Comparison of ENCODE assay signal across 11 cellular contexts in the genomic region with DNA sequence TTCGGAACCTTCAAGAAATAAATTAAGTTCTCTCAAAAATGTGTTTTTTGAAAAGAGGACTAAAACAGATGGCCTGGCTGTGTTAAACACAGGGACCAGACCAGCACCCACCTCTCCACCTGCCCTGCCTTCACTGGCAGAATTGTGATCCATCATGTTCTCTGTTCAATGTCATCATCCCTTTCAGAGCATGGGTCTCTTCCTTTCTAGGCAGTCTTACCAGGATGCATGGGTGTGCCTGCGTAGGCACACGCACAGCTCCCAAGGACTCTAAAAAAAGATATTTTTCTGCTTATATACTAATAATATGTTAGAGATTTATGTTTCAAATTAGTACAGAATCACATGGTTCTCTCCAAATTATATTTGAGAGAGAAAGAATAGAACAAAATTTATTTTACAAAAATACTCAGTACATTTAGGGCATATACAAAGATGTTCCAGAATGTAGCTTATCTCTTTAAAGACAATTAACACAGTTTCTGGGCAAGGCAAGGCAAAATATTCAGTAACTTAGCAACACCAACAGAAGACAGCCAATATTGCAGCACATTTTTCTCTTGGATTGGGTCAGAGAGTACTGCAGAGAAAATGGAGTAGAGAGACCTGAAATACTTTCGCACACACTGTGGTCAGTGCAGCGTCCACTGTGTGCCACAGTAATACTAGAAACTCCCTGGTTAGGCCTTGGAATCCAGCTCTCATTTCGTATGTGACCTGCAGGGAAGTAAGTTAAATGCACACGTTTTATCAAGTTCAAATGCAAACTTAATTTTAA. TPM values are rescaled to one million over a fixed set of nuclear protein-coding genes. Genes with fewer than 3 reads are reported as not detected.
A peak's percentile ranks its signal among the peaks of the same experiment; 100 is the strongest.
DNase-seq lines count a peak whose midpoint lies in the region; ATAC-seq and TF ChIP-seq lines count a peak whose summit lies in the region.
"Had no signal": no experiment of that assay in that cellular context is flagged by ENCODE, and none has a peak within 500 bp of the region (broad histone marks: within the 10 kb centered on the region; RNA-seq: fewer than 3 reads in every experiment).

No MANE protein-coding gene starts in this region.

- no peak overlapping the region for H4K8ac ChIP-seq in trophoblast cell (ENCODE audit: low read depth, low read length)

- H3K79me2 ChIP-seq in trophoblast cell (ENCODE audit: control insufficient read depth, insufficient read depth, low read length, poor library complexity), result no peaks in the 10 kb centered on the region

- WGBS in trophoblast cell (ENCODE audit: extremely low coverage, insufficient coverage, insufficient read length), result no CpG with 5 or more reads among the region's 7 CpGs
- 71% methylated on average over 6 of the region's 7 CpGs for WGBS in prostate gland

- no peak overlapping the region for H2BK5ac ChIP-seq in trophoblast cell (ENCODE audit: low read depth, low read length, poor library complexity)

- no peak overlapping the region for H3K9ac ChIP-seq in trophoblast cell (ENCODE audit: low read length)

- H2BK12ac ChIP-seq in trophoblast cell (ENCODE audit: low read length), result no peak overlapping the region

- no peaks in the 10 kb centered on the region for H3K27me3 ChIP-seq in trophoblast cell (ENCODE audit: insufficient read depth, low read length)
- H3K27me3 ChIP-seq in prostate gland (replicated peaks; ENCODE audit: insufficient read depth), result no peaks in the 10 kb centered on the region
- H3K27me3 ChIP-seq: ovary had no signal

- peaks cover 3% of the 10 kb centered on the region for H3K79me1 ChIP-seq in trophoblast cell (ENCODE audit: low read length)

- ATAC-seq in Right ventricle myocardium superior (ENCODE audit: poor library complexity) (peak; percentile 55), GM21529 (IDR thresholded peaks at IDR 0.05; ENCODE audit: unreplicated experiment) (no peak), GM21423 (IDR thresholded peaks at IDR 0.05; ENCODE audit: unreplicated experiment) (no peak), GM21786 (IDR thresholded peaks at IDR 0.05; ENCODE audit: unreplicated experiment) (no peak)
- ATAC-seq: activated CD8-positive, alpha-beta memory T cell treated with anti-CD3 and anti-CD28 coated beads, Interleukin-2, amount 10 ng/mL, durations not matched to agents 7 days and 5 days had no signal

- H4K91ac ChIP-seq in trophoblast cell (ENCODE audit: low read depth, low read length), result no peak overlapping the region

- no peak overlapping the region for H2AFZ ChIP-seq in trophoblast cell (ENCODE audit: insufficient read depth, low read length, poor library complexity)

- H3K14ac ChIP-seq in trophoblast cell (ENCODE audit: low read length), result no peak overlapping the region

- H3K18ac ChIP-seq in trophoblast cell (ENCODE audit: low read length), result no peak overlapping the region

- TF ChIP-seq POLR2A in prostate gland (IDR thresholded peaks at IDR 0.05), result no peak

- H2BK120ac ChIP-seq in trophoblast cell (ENCODE audit: insufficient read depth, low read length, poor library complexity), result no peak overlapping the region

- intact Hi-C loops in Right ventricle myocardium superior (cut with DNase I), result no loop called here
- intact Hi-C loops in cardiac septum (cut with DNase I), result no loop called here
- intact Hi-C loops in prostate gland (cut with DNase I), result loop anchor here (5.0 kb wide), 1 partner anchor 61 kb away; no protein-coding TSS in a partner anchor

- no peak overlapping the region for H2AK5ac ChIP-seq in trophoblast cell (ENCODE audit: low read length)

- no peak overlapping the region for H3K4ac ChIP-seq in trophoblast cell (ENCODE audit: low read depth, low read length)

- H3K4me3 ChIP-seq in fibroblast of the aortic adventitia (ENCODE audit: low read depth, low read length) (no peak overlapping the region), trophoblast cell (ENCODE audit: low read depth, low read length) (no peak overlapping the region), prostate gland (no peak overlapping the region)
- H3K4me3 ChIP-seq: ovary had no signal

- DNase-seq in Right ventricle myocardium superior (no peak), cardiac septum (ENCODE audit: low spot score) (no peak), fibroblast of the aortic adventitia (ENCODE audit: low read depth) (peak; percentile 78), trophoblast cell (peak; percentile 58 to 82), prostate gland (ENCODE audit: low spot score) (no peak)
- DNase-seq: activated CD8-positive, alpha-beta memory T cell treated with anti-CD3 and anti-CD28 coated beads, Interleukin-2, amount 10 ng/mL, durations not matched to agents 7 days and 5 days; activated naive CD8-positive, alpha-beta T cell treated with anti-CD3 and anti-CD28 coated beads for 36 hours; ovary had no signal

- H3K27ac ChIP-seq in trophoblast cell (ENCODE audit: low read depth, low read length), result no peak overlapping the region
- H3K27ac ChIP-seq in prostate gland, result no peak overlapping the region

- H3K23ac ChIP-seq in trophoblast cell (ENCODE audit: low read length), result no peak overlapping the region

- TF ChIP-seq CTCF in fibroblast of the aortic adventitia (IDR thresholded peaks at IDR 0.05; ENCODE audit: insufficient read depth, low read length) (no peak), prostate gland (IDR thresholded peaks at IDR 0.05) (no peak)

- H3K4me1 ChIP-seq in trophoblast cell (ENCODE audit: control insufficient read depth in 1 of 2, insufficient read depth in 2 of 2, low read length in 2 of 2) (peaks cover 9 to 11% of the 10 kb centered on the region in 2 experiments), prostate gland (replicated peaks) (peaks cover 8% of the 10 kb centered on the region)

- no peak overlapping the region for H4K12ac ChIP-seq in trophoblast cell (ENCODE audit: low read depth, low read length)

- H3K9me3 ChIP-seq in trophoblast cell (ENCODE audit: insufficient read depth, low read depth, low read length) (peaks cover 3% of the 10 kb centered on the region), prostate gland (no peaks in the 10 kb centered on the region)
- H3K9me3 ChIP-seq: ovary had no signal

- H3K36me3 ChIP-seq in trophoblast cell (ENCODE audit: control insufficient read depth in 1 of 2, insufficient read depth in 2 of 2, low read length in 2 of 2) (no peaks in the 10 kb centered on the region), prostate gland (no peaks in the 10 kb centered on the region)
- H3K36me3 ChIP-seq: ovary had no signal

- H3K4me2 ChIP-seq in trophoblast cell (ENCODE audit: low read length), result no peak overlapping the region

RNA-seq across cellular contexts. Expression of a gene that starts 52.8 kb away (rescaled TPM):
- total RNA-seq in Right ventricle myocardium superior (10.1 TPM), cardiac septum (7.6 TPM), fibroblast of the aortic adventitia (ENCODE audit: low replicate concordance) (48.3 and 147 TPM in 2 replicates), prostate gland (100 to 1,000 TPM in 1 of 2 donors, 10 to 100 TPM in 1; 78.3 to 112 TPM)
- 29.0 and 30.5 TPM in 2 replicates for polyA plus RNA-seq in trophoblast cell (2013)
- total RNA-seq: activated CD8-positive, alpha-beta memory T cell treated with anti-CD3 and anti-CD28 coated beads, Interleukin-2, amount 10 ng/mL, durations not matched to agents 7 days and 5 days; activated naive CD8-positive, alpha-beta T cell treated with anti-CD3 and anti-CD28 coated beads for 36 hours had no signal

Comparison
In these comparisons a context has a peak if more than half of its experiments do, and no peak if none do; other contexts are left out.
1. DNase-seq: peak in fibroblast of the aortic adventitia (single experiment) and trophoblast cell (2 of 2); none in Right ventricle myocardium superior (single experiment), cardiac septum (single experiment) and prostate gland (single experiment).